12 cellular contexts compared by ENCODE assay signal in the genomic region with DNA sequence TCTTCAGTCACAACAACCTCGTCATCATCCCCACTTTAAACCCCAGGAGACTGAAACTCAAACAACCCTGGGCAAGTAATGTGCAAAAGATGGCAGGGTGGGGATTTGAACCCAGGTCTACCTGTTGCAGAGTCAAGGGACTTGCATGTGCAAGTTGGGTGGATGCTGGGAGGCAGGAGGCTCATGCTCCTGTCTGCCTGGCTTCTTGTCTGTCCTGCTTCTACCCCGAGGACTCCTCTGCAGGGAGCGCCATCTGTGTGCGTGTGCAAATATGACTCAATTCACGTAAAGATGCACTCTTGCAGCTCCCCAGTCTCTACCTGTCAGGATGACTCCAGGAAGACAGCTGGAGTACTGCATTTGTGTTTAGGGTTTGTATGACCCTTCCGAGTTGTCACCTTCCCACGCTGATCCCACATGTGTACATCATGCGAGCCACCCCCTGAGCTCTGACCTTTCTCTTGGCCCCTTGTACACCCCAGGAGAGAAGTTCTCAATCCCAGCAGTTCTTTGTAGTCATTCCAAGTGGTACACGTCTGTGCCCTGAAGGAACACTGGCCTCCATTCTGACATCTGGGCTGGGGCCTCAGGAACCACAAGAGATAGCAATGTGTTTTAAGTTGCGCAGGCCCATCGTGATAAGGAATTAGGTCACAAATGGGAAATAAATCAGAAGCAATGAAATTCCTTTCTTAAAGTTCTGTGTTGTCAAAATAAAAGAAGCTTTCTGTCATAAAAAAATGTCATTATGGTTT.
A peak's percentile ranks its signal among the peaks of the same experiment; 100 is the strongest.
DNase-seq lines count a peak whose midpoint lies in the region; ATAC-seq, FAIRE-seq and TF ChIP-seq lines count a peak whose summit lies in the region.
"Had no signal": no experiment of that assay in that cellular context is flagged by ENCODE, and none has a peak within 500 bp of the region (broad histone marks: within the 10 kb centered on the region; RNA-seq: fewer than 3 reads in every experiment).

No MANE protein-coding gene starts in this region.

- no peak overlapping the region; the same call in 1 of the 2 replicates for H3K4me3 Mint-ChIP-seq in HFFc6
- H3K4me3 Mint-ChIP-seq in mesothelial cell of epicardium: no peak overlapping the region
- H3K4me3 Mint-ChIP-seq: memory B cell had no signal

- H4K8ac ChIP-seq in mesendoderm (ENCODE audit: low read depth, low read length): no peak overlapping the region

- H3K9me3 Mint-ChIP-seq in HFFc6: no peaks in the 10 kb centered on the region
- H3K9me3 Mint-ChIP-seq in mesothelial cell of epicardium: no peaks in the 10 kb centered on the region
- H3K9me3 Mint-ChIP-seq: memory B cell had no signal

- peaks cover 9% of the 10 kb centered on the region for H3K79me1 ChIP-seq in mesendoderm (ENCODE audit: low read length)

- no peaks in the 10 kb centered on the region for H3K79me2 ChIP-seq in mesendoderm (ENCODE audit: control insufficient read depth, insufficient read depth, low read length)

- no peak overlapping the region for H3K4ac ChIP-seq in mesendoderm (ENCODE audit: low read depth, low read length)

- ATAC-seq in GM21381 (IDR thresholded peaks at IDR 0.05; ENCODE audit: unreplicated experiment): no peak

- peaks cover 45% of the 10 kb centered on the region for H3K4me1 Mint-ChIP-seq in HFFc6 (ENCODE audit: low read depth)
- H3K4me1 Mint-ChIP-seq in mesothelial cell of epicardium: peaks cover 21% of the 10 kb centered on the region

- no CpG with 5 or more reads among the region's 11 CpGs for WGBS in mesendoderm (ENCODE audit: extremely low coverage, insufficient coverage, low lambda C conversion rate)

- no peak overlapping the region for H2BK120ac ChIP-seq in mesendoderm (ENCODE audit: low read depth, low read length)

- H2BK5ac ChIP-seq in mesendoderm (ENCODE audit: low read length): no peak overlapping the region

- H3K27ac ChIP-seq in A673 (ENCODE audit: low read depth, low read length, poor library complexity, severe bottlenecking) (peak overlapping the region; percentile 86), ascending aorta (peak overlapping the region in 1 of 2 donors; percentile 54), mesendoderm (ENCODE audit: low read depth, low read length) (no peak overlapping the region)
- H3K27ac ChIP-seq: C4-2B had no signal

- H2BK15ac ChIP-seq in mesendoderm (replicated peaks; ENCODE audit: low read depth): no peak overlapping the region

- H3K9me3 ChIP-seq in A673 (ENCODE audit: low read depth, low read length, poor library complexity, severe bottlenecking) (no peaks in the 10 kb centered on the region), ascending aorta (no peaks in the 10 kb centered on the region)
- H3K9me3 ChIP-seq: Peyer's patch had no signal

- peak; percentile 75 for FAIRE-seq in bronchial epithelial cell (lab: Jason Lieb, UNC)

- peaks cover 23% of the 10 kb centered on the region for H3K4me1 ChIP-seq in A673 (ENCODE audit: insufficient read depth, low read length, poor library complexity, severe bottlenecking)
- H3K4me1 ChIP-seq in ascending aorta: peaks cover 3 to 21% of the 10 kb centered on the region in 2 donors
- no peaks in the 10 kb centered on the region for H3K4me1 ChIP-seq in mesendoderm (ENCODE audit: control insufficient read depth, low read depth, low read length)

- no peak for TF ChIP-seq CTCF in A673 (conservative IDR thresholded peaks at IDR 0.05; ENCODE audit: low read depth, low read length)
- TF ChIP-seq CTCF in HFFc6 (IDR thresholded peaks at IDR 0.05): no peak
- no peak for TF ChIP-seq CTCF in bronchial epithelial cell (IDR thresholded peaks at IDR 0.05; ENCODE audit: insufficient read depth, low read length, severe bottlenecking)
- no peak for TF ChIP-seq CTCF in mesothelial cell of epicardium (IDR thresholded peaks at IDR 0.05; ENCODE audit: unreplicated experiment)
- no peak for TF ChIP-seq CTCF in ascending aorta (IDR thresholded peaks at IDR 0.05)

- no peak overlapping the region for H2AK5ac ChIP-seq in mesendoderm (ENCODE audit: low read length)

- H3K23ac ChIP-seq in mesendoderm (ENCODE audit: low read length): no peak overlapping the region

- H3K27me3 ChIP-seq in A673 (replicated peaks; ENCODE audit: insufficient read depth, low read depth, low read length, poor library complexity) (no peaks in the 10 kb centered on the region), bronchial epithelial cell (ENCODE audit: control insufficient read depth, insufficient read depth, low read length) (no peaks in the 10 kb centered on the region), ascending aorta (no peaks in the 10 kb centered on the region), mesendoderm (ENCODE audit: insufficient read depth, low read length, poor library complexity) (no peaks in the 10 kb centered on the region)
- H3K27me3 ChIP-seq: Peyer's patch had no signal

- H3K4me3 ChIP-seq in A673 (ENCODE audit: low read depth, low read length, poor library complexity, severe bottlenecking): no peak overlapping the region
- no peak overlapping the region for H3K4me3 ChIP-seq in bronchial epithelial cell (ENCODE audit: low read depth, low read length)
- no peak overlapping the region for H3K4me3 ChIP-seq in ascending aorta
- H3K4me3 ChIP-seq in mesendoderm (ENCODE audit: low read length): no peak overlapping the region
- H3K4me3 ChIP-seq: Peyer's patch had no signal

- H3K27me3 Mint-ChIP-seq in HFFc6 (ENCODE audit: insufficient read depth) (peaks cover 5% of the 10 kb centered on the region), mesothelial cell of epicardium (ENCODE audit: low read depth) (no peaks in the 10 kb centered on the region)

- no peak for DNase-seq in A673 (ENCODE audit: low spot score)
- DNase-seq in HFFc6: no peak
- no peak for DNase-seq in bronchial epithelial cell (ENCODE audit: low read depth)
- DNase-seq in mesothelial cell of epicardium (ENCODE audit: low spot score in 2 of 2, unreplicated experiment in 2 of 2): no peak
- no peak for DNase-seq in NCI-H146 (lab: John Stamatoyannopoulos, UW)
- no peak for DNase-seq in ascending aorta (ENCODE audit: low spot score in 2 of 2)
- DNase-seq in mesendoderm: no peak
- DNase-seq: activated effector memory CD4-positive, alpha-beta T cell treated with Interleukin-2 at 50 U/mL for 16 hours had no signal

- intact Hi-C loops in A673 (cut with micrococcal nuclease; ENCODE audit: unreplicated experiment) (loop anchor here (5.0 kb wide), 1 partner anchor 85 kb away; no protein-coding TSS in a partner anchor), ascending aorta (cut with DNase I) (no loop called here)

- POLR2A ChIA-PET in A673 (lab: Charles Lee; ENCODE audit: low non-redundant PET): no interaction called here

- H3K9ac ChIP-seq in mesendoderm (ENCODE audit: low read length): no peak overlapping the region

- H3K56ac ChIP-seq in mesendoderm (ENCODE audit: low read length): no peak overlapping the region

- BruUV-seq in A673 (replicated peaks; lab: Mats Ljungman, UMichigan): no TSS peak

- no peak overlapping the region for H3K4me2 ChIP-seq in mesendoderm (ENCODE audit: low read length)

- CTCF ChIA-PET in A673 (lab: Charles Lee): interaction anchor here (0.9 kb wide), 1 partner anchor 143 kb away, joined by 3 read pairs; no protein-coding TSS in a partner anchor

- peaks cover 10% of the 10 kb centered on the region for H3K36me3 ChIP-seq in A673 (ENCODE audit: insufficient read depth, low read length, poor library complexity, severe bottlenecking)
- H3K36me3 ChIP-seq in bronchial epithelial cell (ENCODE audit: control insufficient read depth, insufficient read depth, low read length): peaks cover 18% of the 10 kb centered on the region
- peaks cover 13 to 43% of the 10 kb centered on the region in 2 donors for H3K36me3 ChIP-seq in ascending aorta
- peaks cover 34% of the 10 kb centered on the region for H3K36me3 ChIP-seq in mesendoderm (ENCODE audit: control insufficient read depth, insufficient read depth, low read length)
- H3K36me3 ChIP-seq: Peyer's patch had no signal

- H4K5ac ChIP-seq in mesendoderm (ENCODE audit: low read length): no peak overlapping the region

- no peak overlapping the region for H3K18ac ChIP-seq in mesendoderm (ENCODE audit: low read length)

- H3K27ac Mint-ChIP-seq in HFFc6 (peak overlapping the region; percentile 98), mesothelial cell of epicardium (peak overlapping the region; percentile 83)
- H3K27ac Mint-ChIP-seq: memory B cell had no signal

- H3K36me3 Mint-ChIP-seq in HFFc6 (ENCODE audit: low read depth): peaks cover 42% of the 10 kb centered on the region
- H3K36me3 Mint-ChIP-seq in mesothelial cell of epicardium: peaks cover 25% of the 10 kb centered on the region
